17 cellular contexts compared by ENCODE assay signal in genomic region chr5:79824444-79824843, GRCh38.
DNase-seq lines count a peak whose midpoint lies in the region; ATAC-seq, FAIRE-seq and TF ChIP-seq lines count a peak whose summit lies in the region.
"Had no signal": no experiment of that assay in that cellular context is flagged by ENCODE, and none has a peak within 500 bp of the region (broad histone marks: within the 10 kb centered on the region; RNA-seq: fewer than 3 reads in every experiment).

No MANE protein-coding gene starts in this region.

- no TSS peak for BruUV-seq in K562 (replicated peaks; lab: Mats Ljungman, UMichigan)

- no peak overlapping the region for H3K23ac ChIP-seq in neuronal stem cell (ENCODE audit: low read depth, low read length, poor library complexity)

- H2BK15ac ChIP-seq in neuronal stem cell (ENCODE audit: low read length): no peak overlapping the region

- no peak overlapping the region for H4K91ac ChIP-seq in neuronal stem cell (ENCODE audit: low read depth, low read length, poor library complexity)

- H2AFZ ChIP-seq in K562 (ENCODE audit: low read depth, low read length): peak overlapping the region; percentile 58
- H2AFZ ChIP-seq in neuronal stem cell (ENCODE audit: low read length): no peak overlapping the region

- no peak overlapping the region for H4K8ac ChIP-seq in neuronal stem cell (ENCODE audit: low read depth, low read length)

- no peaks in the 10 kb centered on the region for H3K4me1 ChIP-seq in A549
- no peaks in the 10 kb centered on the region; a peak in 1 of 5 replicates for H3K4me1 ChIP-seq in K562 (replicated peaks in 1 of 2; ENCODE audit: control insufficient read depth in 2 of 2, insufficient read depth in 2 of 2, low read length in 2 of 2)
- H3K4me1 ChIP-seq in neuronal stem cell (ENCODE audit: control insufficient read depth in 2 of 2, insufficient read depth in 1 of 2, low read depth in 1 of 2, low read length in 2 of 2): no peaks in the 10 kb centered on the region
- H3K4me1 ChIP-seq in aorta (ENCODE audit: control insufficient read depth in 1 of 2, insufficient read depth in 2 of 2, low read length in 2 of 2): no peaks in the 10 kb centered on the region

- no peak overlapping the region for H3K4ac ChIP-seq in neuronal stem cell (ENCODE audit: low read length)

- no peak overlapping the region for H2BK120ac ChIP-seq in neuronal stem cell (ENCODE audit: low read depth, low read length)

- TF ChIP-seq POLR2A in A549 (IDR thresholded peaks at IDR 0.05; ENCODE audit: low read length) (no peak), K562 (conservative IDR thresholded peaks at IDR 0.05) (no peak)

- TF ChIP-seq CTCF in A549 (IDR thresholded peaks at IDR 0.05) (no peak), K562 (IDR thresholded peaks at IDR 0.05 in 2 of 3, conservative IDR thresholded peaks at IDR 0.05 in 1 of 3; ENCODE audit: insufficient read depth in 2 of 3, low read depth in 1 of 3, low read length in 3 of 3) (no peak)

- H3K9me3 ChIP-seq in A549: no peaks in the 10 kb centered on the region
- H3K9me3 ChIP-seq in K562 (replicated peaks; ENCODE audit: control insufficient read depth, insufficient read depth, low read depth, low read length): no peaks in the 10 kb centered on the region; the same call in 1 of the 2 replicates
- H3K9me3 ChIP-seq in neuronal stem cell (replicated peaks in 1 of 2; ENCODE audit: control insufficient read depth in 2 of 2, insufficient read depth in 1 of 2, low read depth in 1 of 2, low read length in 2 of 2): no peaks in the 10 kb centered on the region
- H3K9me3 ChIP-seq in aorta (ENCODE audit: control insufficient read depth, low read length): no peaks in the 10 kb centered on the region

- no peak overlapping the region for H2BK12ac ChIP-seq in neuronal stem cell (ENCODE audit: low read length)

- H3K4me2 ChIP-seq in A549 (no peak overlapping the region), K562 (ENCODE audit: insufficient read depth, low read length) (no peak overlapping the region; the same call in 1 of the 2 replicates), neuronal stem cell (ENCODE audit: insufficient read depth, low read length, poor library complexity, severe bottlenecking) (no peak overlapping the region)

- intact Hi-C loops in K562 (cut with micrococcal nuclease): no loop called here
- intact Hi-C loops in aorta (cut with DNase I): no loop called here

- CTCF ChIA-PET in A549 (lab: Yijun Ruan, JAX) (interaction anchor here (1.1 kb wide), 1 partner anchor 16 kb away, joined by 4 read pairs; no protein-coding TSS in a partner anchor), K562 (lab: Yijun Ruan, JAX; ENCODE audit: low intra/inter-chr PET ratio) (no interaction called here)

- no peaks in the 10 kb centered on the region for H3K9me1 ChIP-seq in K562 (ENCODE audit: control insufficient read depth, insufficient read depth, low read length)

- TF ChIP-seq RAD21 in A549 (conservative IDR thresholded peaks at IDR 0.05 in 1 of 2, IDR thresholded peaks at IDR 0.05 in 1 of 2): no peak
- no peak for TF ChIP-seq RAD21 in K562 (CRISPR knock-in tag; conservative IDR thresholded peaks at IDR 0.05 in 1 of 2, IDR thresholded peaks at IDR 0.05 in 1 of 2)

- no peak for DNase-seq in A549 (ENCODE audit: low read depth in 1 of 2, low spot score in 1 of 2)
- DNase-seq in K562 (ENCODE audit: extremely low read depth in 1 of 4, low spot score in 3 of 4): peak in 1 of 4 experiments; percentile 20
- peak; percentile 27 for DNase-seq in left kidney (ENCODE audit: low read depth, low spot score)
- no peak for DNase-seq in neuronal stem cell (ENCODE audit: low spot score)
- DNase-seq in anterior cingulate cortex (lab: John Stamatoyannopoulos, UW): no peak
- no peak for DNase-seq in aorta
- DNase-seq in NCI-H446 (lab: John Stamatoyannopoulos, UW): no peak
- DNase-seq: 8988T; C1 segment of cervical spinal cord; CD4-positive, alpha-beta memory T cell; COR-L47; DMS153; DND-41; H9 had no signal

- H3K79me2 ChIP-seq in K562 (ENCODE audit: control insufficient read depth, insufficient read depth, low read length): no peaks in the 10 kb centered on the region

- no peak overlapping the region for H3K4me3 ChIP-seq in A549
- no peak overlapping the region for H3K4me3 ChIP-seq in K562
- no peak overlapping the region for H3K4me3 ChIP-seq in neuronal stem cell (ENCODE audit: low read length in 2 of 2)
- no peak overlapping the region for H3K4me3 ChIP-seq in aorta (ENCODE audit: low read length in 2 of 2)

- POLR2A ChIA-PET in A549 (lab: Yijun Ruan, JAX) (no interaction called here), K562 (lab: Yijun Ruan, JAX) (interaction anchor here (0.7 to 1.0 kb wide), 2 partner anchors 11 to 18 kb away, joined by 3 to 4 read pairs; no protein-coding TSS in a partner anchor)

- no peak for ATAC-seq in A549
- ATAC-seq in K562: no peak
- ATAC-seq in aorta (ENCODE audit: low FRiP score): no peak
- ATAC-seq: HCT116 had no signal

- no peaks in the 10 kb centered on the region for H4K20me1 ChIP-seq in K562 (replicated peaks; ENCODE audit: control insufficient read depth, insufficient read depth, low read length)

- H3K9ac ChIP-seq in K562 (ENCODE audit: insufficient read depth in 1 of 2, low read depth in 2 of 2, low read length in 2 of 2) (no peak overlapping the region), neuronal stem cell (ENCODE audit: low read depth, low read length, poor library complexity) (no peak overlapping the region)

- no peaks in the 10 kb centered on the region for H3K36me3 ChIP-seq in K562 (ENCODE audit: control insufficient read depth, insufficient read depth, low read length)
- H3K36me3 ChIP-seq in neuronal stem cell (replicated peaks in 1 of 2; ENCODE audit: control insufficient read depth in 2 of 2, insufficient read depth in 2 of 2, low read length in 2 of 2): no peaks in the 10 kb centered on the region
- no peaks in the 10 kb centered on the region for H3K36me3 ChIP-seq in aorta (ENCODE audit: control insufficient read depth in 1 of 2, insufficient read depth in 2 of 2, low read length in 1 of 2)

- H3K27me3 ChIP-seq in K562 (ENCODE audit: control insufficient read depth in 2 of 2, insufficient read depth in 2 of 2, low read length in 2 of 2) (peaks cover 2 to 6% of the 10 kb centered on the region in 2 experiments; a peak in 1 of 5 replicates), neuronal stem cell (ENCODE audit: control insufficient read depth in 3 of 3, insufficient read depth in 3 of 3, low read depth in 1 of 3, low read length in 3 of 3) (peaks cover 0 to 8% (median 0%) of the 10 kb centered on the region in 3 experiments), aorta (ENCODE audit: control insufficient read depth in 1 of 2, insufficient read depth in 2 of 2, low read length in 1 of 2) (no peaks in the 10 kb centered on the region)

- no peaks in the 10 kb centered on the region for H3K79me1 ChIP-seq in neuronal stem cell (ENCODE audit: low read depth, low read length)

- H3K14ac ChIP-seq in neuronal stem cell (ENCODE audit: low read length): no peak overlapping the region

- 7% methylated on average over 2 of the region's 2 CpGs for WGBS in A549 (ENCODE audit: missing lambda C conversion rate)
- WGBS in K562 (ENCODE audit: insufficient coverage, low coverage, missing lambda C conversion rate): 0% methylated on average over 2 of the region's 2 CpGs
- no CpG with 5 or more reads among the region's 2 CpGs for WGBS in neuronal stem cell (ENCODE audit: extremely low coverage in 2 of 2, insufficient read length in 2 of 2, insufficient replicate concordance in 1 of 2), 2 donors
- 18 to 23% methylated on average over 2 of the region's 2 CpGs for WGBS in aorta, 2 donors

- in situ Hi-C loops in K562 (cut with MboI): no loop called here

- no peak overlapping the region for H2BK5ac ChIP-seq in neuronal stem cell (ENCODE audit: low read length)

- H3K18ac ChIP-seq in neuronal stem cell (ENCODE audit: low read length): peak overlapping the region; percentile 16

- H3K27ac ChIP-seq in A549 (no peak overlapping the region), K562 (ENCODE audit: extremely low read depth, low read depth, low read length) (no peak overlapping the region), neuronal stem cell (replicated peaks; ENCODE audit: low read length) (no peak overlapping the region), aorta (ENCODE audit: low read depth in 1 of 2, low read length in 2 of 2) (no peak overlapping the region)

- no peak overlapping the region for H2AK5ac ChIP-seq in neuronal stem cell (ENCODE audit: low read depth, low read length)

- no peak for FAIRE-seq in A549 (lab: Jason Lieb, UNC)
- FAIRE-seq in K562 (lab: Jason Lieb, UNC): no peak
- FAIRE-seq: G401.6, GM12892 had no signal

- TF ChIP-seq EP300 in A549 (IDR thresholded peaks at IDR 0.05) (no peak), K562 (IDR thresholded peaks at IDR 0.05; ENCODE audit: low read length) (no peak)

TF ChIP-seq in A549, 52 proteins besides CTCF, POLR2A, EP300 and RAD21:
- no peak for TF ChIP-seq TP53 (CRISPR knock-in tag; IDR thresholded peaks at IDR 0.05)
- no peak for TF ChIP-seq MAZ (IDR thresholded peaks at IDR 0.05; ENCODE audit: borderline replicate concordance, low read depth, low read length)
- TF ChIP-seq MAFK (IDR thresholded peaks at IDR 0.05; ENCODE audit: partially characterized antibody): peak; percentile 10
- TF ChIP-seq CHD4 (IDR thresholded peaks at IDR 0.05; ENCODE audit: borderline replicate concordance): no peak

TF ChIP-seq in K562, 482 proteins besides CTCF, POLR2A, EP300 and RAD21 (continues in another document):
- TF ChIP-seq BMI1 (IDR thresholded peaks at IDR 0.05; ENCODE audit: low read length) (no peak), ZNF316 (IDR thresholded peaks at IDR 0.05) (peak; percentile 71), ZNF165 (CRISPR knock-in tag; IDR thresholded peaks at IDR 0.05; ENCODE audit: borderline replicate concordance) (no peak), POLR2G (IDR thresholded peaks at IDR 0.05; ENCODE audit: low read depth, low read length) (no peak), ZNF589 (CRISPR knock-in tag; IDR thresholded peaks at IDR 0.05; ENCODE audit: low read depth) (no peak), ETV1 (tag; conservative IDR thresholded peaks at IDR 0.05; ENCODE audit: low read depth) (no peak), MBD1 (CRISPR knock-in tag; IDR thresholded peaks at IDR 0.05) (no peak), PYGO2 (tag; IDR thresholded peaks at IDR 0.05) (no peak), C11orf30 (IDR thresholded peaks at IDR 0.05; ENCODE audit: low read depth) (peak; percentile 61)

Comparison
In these comparisons a context has a peak if more than half of its experiments do, and no peak if none do; other contexts are left out.
1. Of the 35 proteins assayed by ChIP-seq in both K562 and A549: peak only in K562: none; only in A549: MAFK; in both: none; in neither: 33; mixed calls (peak in some experiments, not most) for 1.